In the genomic region with DNA sequence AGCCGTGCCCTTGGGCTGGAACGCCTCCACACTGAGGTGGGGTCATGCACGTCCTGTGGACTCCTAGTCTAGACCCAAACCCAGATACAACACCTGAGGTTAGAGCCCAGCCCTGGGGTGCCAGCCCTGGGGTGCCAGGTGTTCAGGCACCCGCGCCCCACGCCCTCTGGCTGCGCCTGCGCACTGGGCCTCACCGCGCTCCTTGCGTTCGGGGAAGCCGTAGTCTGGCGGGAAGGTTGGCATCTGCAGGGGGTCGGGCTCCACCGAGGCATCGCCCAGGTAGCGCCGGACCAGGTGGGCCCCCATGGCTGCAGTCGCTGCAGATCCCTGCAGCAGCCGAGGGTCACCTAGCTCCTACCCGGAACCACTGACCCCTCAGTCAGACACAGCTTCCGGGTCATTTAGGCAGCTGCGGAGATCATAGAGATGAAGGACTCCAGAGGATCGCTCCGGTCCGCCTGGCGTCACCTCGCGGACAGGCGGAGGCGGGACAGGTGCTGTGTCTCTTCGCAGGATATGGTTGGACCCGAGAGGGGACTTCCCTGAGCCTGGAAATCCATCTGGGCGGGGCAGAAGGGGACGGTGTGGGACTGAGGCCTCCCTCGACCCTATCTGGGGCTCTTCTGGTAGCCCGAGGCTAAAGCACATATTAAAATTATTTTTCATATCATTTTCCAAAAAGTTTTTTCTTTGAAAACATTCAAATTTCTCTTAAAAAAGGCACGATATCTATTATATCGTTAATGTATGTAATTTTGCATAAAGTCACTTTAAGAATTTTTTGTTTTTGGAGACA, we compare ENCODE assay signal across 8 cellular contexts.
DNase-seq lines count a peak whose midpoint lies in the region; ATAC-seq and FAIRE-seq lines count a peak whose summit lies in the region.

TSS of gene NDUFB7 (minus strand) at position 372 of the 796 bp plus-strand sequence. CDS start at position 306, 66 bp downstream.

- peaks cover 75% of the 10 kb centered on the region for H3K4me1 ChIP-seq in BLaER1

- peak within 1 kb of the TSS; percentile 99 for H3K4me2 ChIP-seq in BLaER1

- ATAC-seq in HG03457 (IDR thresholded peaks at IDR 0.05; ENCODE audit: unreplicated experiment) = peak; percentile 67

- H3K9ac ChIP-seq in BLaER1 = peak within 1 kb of the TSS; percentile 89

- DNase-seq in GM19239 (ENCODE audit: insufficient read length, low spot score) (peak; percentile 88), NCI-H524 (lab: John Stamatoyannopoulos, UW) (peak; percentile 92 to 97)
- DNase-seq in activated CD4-positive, alpha-beta T cell treated with anti-CD3 and anti-CD28 coated beads for 4 hours = peak; percentile 87 to 89
- peak; percentile 71 to 75 for DNase-seq in stimulated activated CD4-positive, alpha-beta T cell treated with anti-CD3 and anti-CD28 coated beads, Interleukin-1b, Interleukin-23, amount 100 ng/mL, for 4 hours (ENCODE audit: low read depth in 2 of 2)

- no peaks in the 10 kb centered on the region for H3K27me3 ChIP-seq in BLaER1
- no peaks in the 10 kb centered on the region for H3K27me3 ChIP-seq in layer of hippocampus (ENCODE audit: control insufficient read depth, insufficient read depth, low read length)

- FAIRE-seq in GM19239 (lab: Jason Lieb, UNC) = peak; percentile 95

- H3K4me3 ChIP-seq in BLaER1 = peak within 1 kb of the TSS; percentile 87

- H3K9me3 ChIP-seq in BLaER1 = no peaks in the 10 kb centered on the region

- H3K27ac ChIP-seq in BLaER1 = peak within 1 kb of the TSS; percentile 84
- peak within 1 kb of the TSS; percentile 88 for H3K27ac ChIP-seq in cingulate gyrus (ENCODE audit: low read depth, low read length)
- peak within 1 kb of the TSS; percentile 79 for H3K27ac ChIP-seq in layer of hippocampus (ENCODE audit: low read depth, low read length)

- peaks cover 43% of the 10 kb centered on the region for H4K20me1 ChIP-seq in BLaER1

- peaks cover 18% of the 10 kb centered on the region for H3K36me3 ChIP-seq in BLaER1

Comparison
In these comparisons a context has a peak if more than half of its experiments do, and no peak if none do; other contexts are left out.
1. Peak in every context shown above with its lines: DNase-seq, ATAC-seq, H3K4me3 ChIP-seq and H3K27ac ChIP-seq.